ENCODE assay signal across 21 cellular contexts in genomic region chr1:59671066-59671952, GRCh38.
DNase-seq lines count a peak whose midpoint lies in the region; ATAC-seq and TF ChIP-seq lines count a peak whose summit lies in the region.
"Had no signal": no experiment of that assay in that cellular context is flagged by ENCODE, and none has a peak within 500 bp of the region (broad histone marks: within the 10 kb centered on the region; RNA-seq: fewer than 3 reads in every experiment).

No MANE protein-coding gene starts in this region.

- POLR2A ChIA-PET in activated CD4-positive, alpha-beta T cell treated with anti-CD3 and anti-CD28 coated beads, Interleukin-2, amount 10 ng/mL, durations not matched to agents 7 days and 5 days (lab: Charles Lee), result no interaction called here
- POLR2A ChIA-PET in activated CD8-positive, alpha-beta T cell treated with anti-CD3 and anti-CD28 coated beads, Interleukin-2, amount 10 ng/mL, durations not matched to agents 7 days and 5 days (lab: Charles Lee), result no interaction called here

- H3K4me1 ChIP-seq in stomach (peaks cover 13 to 33% (median 29%) of the 10 kb centered on the region in 4 donors), left lung (peaks cover 18 to 61% of the 10 kb centered on the region in 2 donors)
- H3K4me1 ChIP-seq: parathyroid adenoma had no signal

- ATAC-seq in activated CD8-positive, alpha-beta T cell treated with anti-CD3 and anti-CD28 coated beads, Interleukin-2, amount 10 ng/mL, durations not matched to agents 7 days and 5 days, result no peak
- ATAC-seq in GM18867 (IDR thresholded peaks at IDR 0.05; ENCODE audit: unreplicated experiment) (no peak), left lung (no peak)
- ATAC-seq: activated CD8-positive, alpha-beta memory T cell treated with anti-CD3 and anti-CD28 coated beads, Interleukin-2, amount 10 ng/mL, durations not matched to agents 7 days and 5 days; CD8-positive, alpha-beta T cell; esophagus mucosa; left ventricle myocardium superior had no signal

- no peak overlapping the region for H3K4me3 ChIP-seq in stomach
- no peak overlapping the region for H3K4me3 ChIP-seq in left lung

- peak overlapping the region; percentile 87; the same call in 1 of the 2 replicates for H3K27ac Mint-ChIP-seq in HFFc6
- peak overlapping the region; percentile 18 to 76 (median 66) for H3K27ac Mint-ChIP-seq in nephron
- no peak overlapping the region for H3K27ac Mint-ChIP-seq in activated CD4-positive, alpha-beta T cell treated with anti-CD3 and anti-CD28 coated beads, Interleukin-2, amount 10 ng/mL, durations not matched to agents 7 days and 5 days
- no peak overlapping the region for H3K27ac Mint-ChIP-seq in activated CD8-positive, alpha-beta T cell treated with anti-CD3 and anti-CD28 coated beads, Interleukin-2, amount 10 ng/mL, durations not matched to agents 7 days and 5 days
- H3K27ac Mint-ChIP-seq: activated CD8-positive, alpha-beta memory T cell treated with anti-CD3 and anti-CD28 coated beads, Interleukin-2, amount 10 ng/mL, durations not matched to agents 7 days and 5 days; CD8-positive, alpha-beta T cell had no signal

- CTCF ChIA-PET in activated CD4-positive, alpha-beta T cell treated with anti-CD3 and anti-CD28 coated beads, Interleukin-2, amount 10 ng/mL, durations not matched to agents 7 days and 5 days (lab: Charles Lee), result interaction anchor here (0.6 to 1.2 kb wide), 2 partner anchors 8 to 244 kb away, joined by 4 read pairs; no protein-coding TSS in a partner anchor
- CTCF ChIA-PET in activated CD8-positive, alpha-beta T cell treated with anti-CD3 and anti-CD28 coated beads, Interleukin-2, amount 10 ng/mL, durations not matched to agents 7 days and 5 days (lab: Charles Lee), result no interaction called here

- H3K36me3 Mint-ChIP-seq in HFFc6 (ENCODE audit: low read depth), result peaks cover 41% of the 10 kb centered on the region
- peaks cover 4% of the 10 kb centered on the region for H3K36me3 Mint-ChIP-seq in nephron (ENCODE audit: low read depth)
- H3K36me3 Mint-ChIP-seq in activated CD4-positive, alpha-beta T cell treated with anti-CD3 and anti-CD28 coated beads, Interleukin-2, amount 10 ng/mL, durations not matched to agents 7 days and 5 days (ENCODE audit: low read depth), result no peaks in the 10 kb centered on the region
- H3K36me3 Mint-ChIP-seq in activated CD8-positive, alpha-beta T cell treated with anti-CD3 and anti-CD28 coated beads, Interleukin-2, amount 10 ng/mL, durations not matched to agents 7 days and 5 days (ENCODE audit: low read depth), result no peaks in the 10 kb centered on the region
- H3K36me3 Mint-ChIP-seq: activated CD8-positive, alpha-beta memory T cell treated with anti-CD3 and anti-CD28 coated beads, Interleukin-2, amount 10 ng/mL, durations not matched to agents 7 days and 5 days had no signal

- H3K27ac ChIP-seq in caudate nucleus (ENCODE audit: low read depth, low read length) (peak overlapping the region; percentile 18), stomach (peak overlapping the region in 3 of 5 donors; percentile 42 to 54 (median 44)), left lung (peak overlapping the region in 1 of 2 donors; percentile 51)
- H3K27ac ChIP-seq: parathyroid adenoma had no signal

- TF ChIP-seq CTCF in HFFc6 (IDR thresholded peaks at IDR 0.05) (no peak), nephron (IDR thresholded peaks at IDR 0.05; ENCODE audit: unreplicated experiment in 3 of 3) (no peak), stomach (IDR thresholded peaks at IDR 0.05) (no peak), left lung (IDR thresholded peaks at IDR 0.05) (no peak)

- no peak for TF ChIP-seq POLR2A in stomach (IDR thresholded peaks at IDR 0.05)

- no peaks in the 10 kb centered on the region for H3K36me3 ChIP-seq in stomach
- H3K36me3 ChIP-seq in left lung, result no peaks in the 10 kb centered on the region

- no peak overlapping the region; the same call in 1 of the 2 replicates for H3K4me3 Mint-ChIP-seq in HFFc6
- H3K4me3 Mint-ChIP-seq in nephron, result no peak overlapping the region
- no peak overlapping the region for H3K4me3 Mint-ChIP-seq in activated CD4-positive, alpha-beta T cell treated with anti-CD3 and anti-CD28 coated beads, Interleukin-2, amount 10 ng/mL, durations not matched to agents 7 days and 5 days
- H3K4me3 Mint-ChIP-seq in activated CD8-positive, alpha-beta T cell treated with anti-CD3 and anti-CD28 coated beads, Interleukin-2, amount 10 ng/mL, durations not matched to agents 7 days and 5 days, result no peak overlapping the region
- H3K4me3 Mint-ChIP-seq: activated CD8-positive, alpha-beta memory T cell treated with anti-CD3 and anti-CD28 coated beads, Interleukin-2, amount 10 ng/mL, durations not matched to agents 7 days and 5 days; CD8-positive, alpha-beta T cell; central memory CD8-positive, alpha-beta T cell had no signal

- no peak for DNase-seq in HFFc6
- DNase-seq in caudate nucleus (lab: John Stamatoyannopoulos, UW), result no peak
- DNase-seq in stomach, result no peak
- no peak for DNase-seq in activated CD4-positive, alpha-beta T cell treated with anti-CD3 and anti-CD28 coated beads, Interleukin-2, amount 10 ng/mL, durations not matched to agents 7 days and 5 days
- no peak for DNase-seq in activated CD8-positive, alpha-beta T cell treated with anti-CD3 and anti-CD28 coated beads, Interleukin-2, amount 10 ng/mL, durations not matched to agents 7 days and 5 days
- DNase-seq in left lung, result no peak
- DNase-seq: activated CD4-positive, alpha-beta T cell treated with anti-CD3 and anti-CD28 coated beads for 1 hour; activated CD8-positive, alpha-beta memory T cell treated with anti-CD3 and anti-CD28 coated beads, Interleukin-2, amount 10 ng/mL, durations not matched to agents 7 days and 5 days; CD8-positive, alpha-beta T cell; DMS53; KBM-7; left ventricle myocardium superior; NCI-H187 treated with DMSO at 0.1 percent for 48 hours; NCI-H446 treated with DMSO at 0.1 percent for 48 hours; NK-92 treated with Interleukin-12 subunit alpha and Interleukin-12 subunit beta, amount 100 ng/mL, for 24 hours; stimulated activated CD4-positive, alpha-beta T cell treated with anti-CD3 and anti-CD28 coated beads, Interleukin-4, amount 100 ng/mL, for 4 hours had no signal

- 85 to 98% (median 93%) methylated on average over 5 of the region's 5 CpGs for WGBS in stomach, 5 donors

- intact Hi-C loops in stomach (cut with DNase I; ENCODE audit: low total_unique reads) (no loop called here), left lung (cut with DNase I) (no loop called here)

- H3K9me3 Mint-ChIP-seq in HFFc6 (peaks cover 36% of the 10 kb centered on the region), nephron (no peaks in the 10 kb centered on the region)
- no peaks in the 10 kb centered on the region for H3K9me3 Mint-ChIP-seq in activated CD4-positive, alpha-beta T cell treated with anti-CD3 and anti-CD28 coated beads, Interleukin-2, amount 10 ng/mL, durations not matched to agents 7 days and 5 days
- H3K9me3 Mint-ChIP-seq in activated CD8-positive, alpha-beta T cell treated with anti-CD3 and anti-CD28 coated beads, Interleukin-2, amount 10 ng/mL, durations not matched to agents 7 days and 5 days (ENCODE audit: insufficient read depth), result no peaks in the 10 kb centered on the region
- H3K9me3 Mint-ChIP-seq: CD8-positive, alpha-beta T cell; central memory CD8-positive, alpha-beta T cell had no signal

- H3K27me3 Mint-ChIP-seq in HFFc6 (ENCODE audit: insufficient read depth) (no peaks in the 10 kb centered on the region; the same call in 1 of the 2 replicates), nephron (ENCODE audit: low read depth) (peaks cover 6% of the 10 kb centered on the region)
- H3K27me3 Mint-ChIP-seq in activated CD4-positive, alpha-beta T cell treated with anti-CD3 and anti-CD28 coated beads, Interleukin-2, amount 10 ng/mL, durations not matched to agents 7 days and 5 days, result no peaks in the 10 kb centered on the region
- H3K27me3 Mint-ChIP-seq in activated CD8-positive, alpha-beta T cell treated with anti-CD3 and anti-CD28 coated beads, Interleukin-2, amount 10 ng/mL, durations not matched to agents 7 days and 5 days (ENCODE audit: low read depth), result no peaks in the 10 kb centered on the region
- H3K27me3 Mint-ChIP-seq: activated CD8-positive, alpha-beta memory T cell treated with anti-CD3 and anti-CD28 coated beads, Interleukin-2, amount 10 ng/mL, durations not matched to agents 7 days and 5 days; central memory CD8-positive, alpha-beta T cell had no signal

- H3K9me3 ChIP-seq in stomach (no peaks in the 10 kb centered on the region), left lung (no peaks in the 10 kb centered on the region)

- H3K4me1 Mint-ChIP-seq in HFFc6 (ENCODE audit: low read depth) (peaks cover 45% of the 10 kb centered on the region), nephron (peaks cover 59% of the 10 kb centered on the region)
- peaks cover 4% of the 10 kb centered on the region for H3K4me1 Mint-ChIP-seq in activated CD4-positive, alpha-beta T cell treated with anti-CD3 and anti-CD28 coated beads, Interleukin-2, amount 10 ng/mL, durations not matched to agents 7 days and 5 days
- no peaks in the 10 kb centered on the region for H3K4me1 Mint-ChIP-seq in activated CD8-positive, alpha-beta T cell treated with anti-CD3 and anti-CD28 coated beads, Interleukin-2, amount 10 ng/mL, durations not matched to agents 7 days and 5 days (ENCODE audit: low read depth)
- H3K4me1 Mint-ChIP-seq: activated CD8-positive, alpha-beta memory T cell treated with anti-CD3 and anti-CD28 coated beads, Interleukin-2, amount 10 ng/mL, durations not matched to agents 7 days and 5 days; central memory CD8-positive, alpha-beta T cell had no signal

- TF ChIP-seq EP300 in stomach (IDR thresholded peaks at IDR 0.05), result no peak

- H3K27me3 ChIP-seq in stomach, result no peaks in the 10 kb centered on the region
- H3K27me3 ChIP-seq in left lung, result no peaks in the 10 kb centered on the region

Comparison
In these comparisons a context has a peak if more than half of its experiments do, and no peak if none do; other contexts are left out.
1. H3K27ac Mint-ChIP-seq: peak in HFFc6 (single experiment) and nephron (3 of 3); none in activated CD4-positive, alpha-beta T cell treated with anti-CD3 and anti-CD28 coated beads, Interleukin-2, amount 10 ng/mL, durations not matched to agents 7 days and 5 days (single experiment) and activated CD8-positive, alpha-beta T cell treated with anti-CD3 and anti-CD28 coated beads, Interleukin-2, amount 10 ng/mL, durations not matched to agents 7 days and 5 days (single experiment).